8 cellular contexts compared by ENCODE assay signal in genomic region chr12:89709157-89709993, GRCh38. TPM values are rescaled to one million over a fixed set of nuclear protein-coding genes. Genes with fewer than 3 reads are reported as not detected.
DNase-seq lines count a peak whose midpoint lies in the region; ATAC-seq and TF ChIP-seq lines count a peak whose summit lies in the region.

No MANE protein-coding gene starts in this region.

- peaks cover 0 to 3% (median 0%) of the 10 kb centered on the region in 3 donors for H3K9me3 Mint-ChIP-seq in IgD-negative memory B cell

- H3K36me3 Mint-ChIP-seq in IgD-negative memory B cell: peaks cover 5% of the 10 kb centered on the region

- intact Hi-C loops in mucosa of descending colon (cut with DNase I, micrococcal nuclease): loop anchor here in 1 of 2 donors (10.0 kb wide), 1 partner anchor 255 kb away; no protein-coding TSS in a partner anchor

- peak overlapping the region; percentile 87 for H3K4me3 ChIP-seq in mucosa of descending colon

- peak overlapping the region; percentile 94 for H3K27ac ChIP-seq in epithelial cell of prostate

- ATAC-seq in GM21576 (IDR thresholded peaks at IDR 0.05; ENCODE audit: unreplicated experiment) (peak; percentile 58), mucosa of descending colon (peak; percentile 83)

- H3K4me1 Mint-ChIP-seq in IgD-negative memory B cell: peaks cover 23 to 44% (median 26%) of the 10 kb centered on the region in 3 donors

- peak overlapping the region; percentile 92 to 100 (median 98) for H3K4me3 Mint-ChIP-seq in IgD-negative memory B cell

- H3K27me3 Mint-ChIP-seq in IgD-negative memory B cell: no peaks in the 10 kb centered on the region

- H3K27ac Mint-ChIP-seq in IgD-negative memory B cell: peak overlapping the region; percentile 94 to 100 (median 98)

- no peak for TF ChIP-seq CTCF in mucosa of descending colon (IDR thresholded peaks at IDR 0.05)

- H3K9me3 ChIP-seq in mucosa of descending colon: no peaks in the 10 kb centered on the region

- DNase-seq in DMS153 (lab: John Stamatoyannopoulos, UW) (peak; percentile 97), OCI-M1 (lab: John Stamatoyannopoulos, UW) (peak; percentile 98), activated T-cell treated with anti-CD3 and anti-CD28 coated beads for 48 hours (ENCODE audit: low read depth) (peak; percentile 95), epithelial cell of prostate (ENCODE audit: low read depth, low spot score) (peak; percentile 95), mucosa of descending colon (peak; percentile 99)
- peak; percentile 100 for DNase-seq in stimulated activated CD8-positive, alpha-beta memory T cell treated with anti-CD3 and anti-CD28 coated beads, Interleukin-4, amount 100 ng/mL, for 1 hour (ENCODE audit: low read depth in 2 of 2, low spot score in 1 of 2)

- peaks cover 11% of the 10 kb centered on the region for H3K4me1 ChIP-seq in mucosa of descending colon (ENCODE audit: low read depth)

- H3K36me3 ChIP-seq in mucosa of descending colon (ENCODE audit: low read depth): peaks cover 5% of the 10 kb centered on the region

RNA-seq across cellular contexts. Expression of gene ATP2B1, which starts 0.7 kb away (rescaled TPM):
- polyA plus RNA-seq in IgD-negative memory B cell: 102 TPM
- total RNA-seq in mucosa of descending colon: 10 to 100 TPM; 48.4 to 83.2 (median 60.2) TPM

Comparison
In these comparisons a context has a peak if more than half of its experiments do, and no peak if none do; other contexts are left out.
1. Peak in every context shown above with its lines: DNase-seq, ATAC-seq, H3K4me3 ChIP-seq and H3K27ac ChIP-seq.